1 cellular context compared by ENCODE assay signal in genomic region chr14:68797180-68797670, GRCh38.
TF ChIP-seq lines count a peak whose summit lies in the region.

No MANE protein-coding gene starts in this region.

TF ChIP-seq in SK-N-SH treated with all-trans-retinoic acid at 6 μM for 48 hours, 23 proteins besides CTCF, POLR2A, EP300 and RAD21 (continued from another document):
- no peak for TF ChIP-seq CSDC2 (CRISPR knock-in tag; IDR thresholded peaks at IDR 0.05)
- TF ChIP-seq POU6F1 (CRISPR knock-in tag; IDR thresholded peaks at IDR 0.05; ENCODE audit: borderline replicate concordance, low read depth) = no peak
- no peak for TF ChIP-seq RARB (CRISPR knock-in tag; IDR thresholded peaks at IDR 0.05)
- no peak for TF ChIP-seq ESRRG (CRISPR knock-in tag; IDR thresholded peaks at IDR 0.05)
- no peak for TF ChIP-seq OSR1 (CRISPR knock-in tag; IDR thresholded peaks at IDR 0.05)
- TF ChIP-seq ISL1 (CRISPR knock-in tag; IDR thresholded peaks at IDR 0.05) = no peak
TF ChIP-seq in SK-N-SH treated with all-trans-retinoic acid at 6 μM for 48 hours: peak in this region for 0.
